Comparison of ENCODE assay signal across 8 cellular contexts in the genomic region with DNA sequence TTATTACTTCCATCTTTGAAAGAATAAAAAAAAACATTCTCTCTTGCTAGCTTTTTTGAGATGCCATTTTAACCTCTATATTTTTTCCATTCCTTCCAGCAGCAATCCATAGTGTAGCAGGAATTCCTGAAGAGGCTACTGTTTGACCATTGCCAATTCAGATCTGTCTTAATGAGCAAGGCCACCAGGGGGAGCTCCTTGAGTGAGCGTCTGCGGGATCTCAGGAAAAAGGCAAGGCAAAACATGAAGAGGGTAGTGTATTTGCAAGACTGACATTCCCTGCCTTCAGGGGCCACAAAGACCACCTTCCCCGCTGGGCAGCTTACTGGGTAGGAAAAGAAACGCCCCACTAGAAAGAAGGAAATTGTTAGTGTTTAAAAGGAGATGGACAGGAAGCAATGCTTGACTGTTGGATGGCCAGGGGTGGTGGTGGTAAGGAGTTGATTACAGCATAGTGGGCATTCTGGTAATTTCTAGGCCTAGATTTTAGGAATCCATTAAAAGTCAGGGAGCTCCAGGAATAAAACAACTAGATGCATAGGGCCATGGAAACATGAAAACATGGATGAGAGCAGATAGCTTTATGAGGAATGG.
DNase-seq lines count a peak whose midpoint lies in the region; ATAC-seq lines count a peak whose summit lies in the region.

No MANE protein-coding gene starts in this region.

- ATAC-seq in GM19463 (IDR thresholded peaks at IDR 0.05; ENCODE audit: unreplicated experiment) = peak; percentile 68

- DNase-seq in DMS 273 (lab: John Stamatoyannopoulos, UW; ENCODE audit: unreplicated experiment) = peak; percentile 81
- DNase-seq in DMS 273 treated with DMSO at 0.1 percent for 48 hours (lab: John Stamatoyannopoulos, UW) = no peak
- DNase-seq in HuH-7 (ENCODE audit: low spot score) = peak; percentile 34
- peak; percentile 4 for DNase-seq in T-helper 9 cell
- DNase-seq in dermis blood vessel endothelial cell = peak; percentile 78
- DNase-seq in lung microvascular endothelial cell (ENCODE audit: low read depth in 2 of 2) = peak; percentile 55 to 62
- peak; percentile 90 for DNase-seq in superior temporal gyrus (ENCODE audit: extremely low spot score)
